ENCODE assay signal across 1 cellular context in the genomic region with DNA sequence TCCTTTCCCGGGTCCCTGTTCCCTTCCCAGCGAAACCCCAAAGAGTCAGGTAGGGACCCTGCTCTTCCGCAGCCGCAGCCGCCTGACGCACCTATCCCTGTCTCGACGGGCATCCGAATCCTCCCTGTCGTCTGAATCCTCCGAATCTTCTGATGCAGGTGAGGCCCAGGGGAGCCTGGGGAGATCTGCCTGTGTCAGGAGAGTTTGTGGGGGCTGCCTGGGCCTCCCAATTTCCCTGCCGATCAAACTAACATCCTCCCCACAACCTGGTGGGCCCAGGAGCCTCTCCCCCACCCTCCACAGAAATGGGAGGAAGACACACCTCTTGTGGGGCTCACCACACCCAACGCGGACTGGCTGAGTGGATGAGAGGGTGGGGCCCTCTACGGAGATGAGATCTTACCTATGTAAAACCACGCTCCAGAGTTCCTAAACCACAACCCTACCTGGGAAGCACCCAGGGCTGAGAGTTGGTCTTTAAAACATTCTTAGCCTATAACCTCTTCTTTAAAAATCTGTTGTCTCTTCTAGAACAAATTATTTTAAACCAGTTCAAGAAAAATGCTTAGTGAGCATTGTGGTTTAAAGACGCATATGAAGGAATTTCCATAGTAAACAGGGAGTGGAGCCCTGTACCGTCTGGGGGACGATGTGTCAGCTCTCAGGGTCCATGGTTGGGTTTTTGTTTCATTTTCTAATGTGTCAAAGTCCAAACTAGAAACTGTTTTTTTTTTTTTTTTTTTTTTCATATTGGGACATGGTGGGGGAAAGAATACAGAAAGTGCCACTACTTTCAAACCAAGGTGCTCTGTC.
TF ChIP-seq lines count a peak whose summit lies in the region.

No MANE protein-coding gene starts in this region.

TF ChIP-seq in HepG2, 621 proteins besides CTCF, POLR2A, EP300 and RAD21 (continued from another document and continues in another):
- TF ChIP-seq, protein P1, sequence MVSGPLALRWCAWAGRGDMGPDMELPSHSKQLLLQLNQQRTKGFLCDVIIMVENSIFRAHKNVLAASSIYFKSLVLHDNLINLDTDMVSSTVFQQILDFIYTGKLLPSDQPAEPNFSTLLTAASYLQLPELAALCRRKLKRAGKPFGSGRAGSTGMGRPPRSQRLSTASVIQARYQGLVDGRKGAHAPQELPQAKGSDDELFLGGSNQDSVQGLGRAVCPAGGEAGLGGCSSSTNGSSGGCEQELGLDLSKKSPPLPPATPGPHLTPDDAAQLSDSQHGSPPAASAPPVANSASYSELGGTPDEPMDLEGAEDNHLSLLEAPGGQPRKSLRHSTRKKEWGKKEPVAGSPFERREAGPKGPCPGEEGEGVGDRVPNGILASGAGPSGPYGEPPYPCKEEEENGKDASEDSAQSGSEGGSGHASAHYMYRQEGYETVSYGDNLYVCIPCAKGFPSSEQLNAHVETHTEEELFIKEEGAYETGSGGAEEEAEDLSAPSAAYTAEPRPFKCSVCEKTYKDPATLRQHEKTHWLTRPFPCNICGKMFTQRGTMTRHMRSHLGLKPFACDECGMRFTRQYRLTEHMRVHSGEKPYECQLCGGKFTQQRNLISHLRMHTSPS (CRISPR knock-in tag; IDR thresholded peaks at IDR 0.05; ENCODE audit: low read depth), result no peak
- TF ChIP-seq, protein P2, sequence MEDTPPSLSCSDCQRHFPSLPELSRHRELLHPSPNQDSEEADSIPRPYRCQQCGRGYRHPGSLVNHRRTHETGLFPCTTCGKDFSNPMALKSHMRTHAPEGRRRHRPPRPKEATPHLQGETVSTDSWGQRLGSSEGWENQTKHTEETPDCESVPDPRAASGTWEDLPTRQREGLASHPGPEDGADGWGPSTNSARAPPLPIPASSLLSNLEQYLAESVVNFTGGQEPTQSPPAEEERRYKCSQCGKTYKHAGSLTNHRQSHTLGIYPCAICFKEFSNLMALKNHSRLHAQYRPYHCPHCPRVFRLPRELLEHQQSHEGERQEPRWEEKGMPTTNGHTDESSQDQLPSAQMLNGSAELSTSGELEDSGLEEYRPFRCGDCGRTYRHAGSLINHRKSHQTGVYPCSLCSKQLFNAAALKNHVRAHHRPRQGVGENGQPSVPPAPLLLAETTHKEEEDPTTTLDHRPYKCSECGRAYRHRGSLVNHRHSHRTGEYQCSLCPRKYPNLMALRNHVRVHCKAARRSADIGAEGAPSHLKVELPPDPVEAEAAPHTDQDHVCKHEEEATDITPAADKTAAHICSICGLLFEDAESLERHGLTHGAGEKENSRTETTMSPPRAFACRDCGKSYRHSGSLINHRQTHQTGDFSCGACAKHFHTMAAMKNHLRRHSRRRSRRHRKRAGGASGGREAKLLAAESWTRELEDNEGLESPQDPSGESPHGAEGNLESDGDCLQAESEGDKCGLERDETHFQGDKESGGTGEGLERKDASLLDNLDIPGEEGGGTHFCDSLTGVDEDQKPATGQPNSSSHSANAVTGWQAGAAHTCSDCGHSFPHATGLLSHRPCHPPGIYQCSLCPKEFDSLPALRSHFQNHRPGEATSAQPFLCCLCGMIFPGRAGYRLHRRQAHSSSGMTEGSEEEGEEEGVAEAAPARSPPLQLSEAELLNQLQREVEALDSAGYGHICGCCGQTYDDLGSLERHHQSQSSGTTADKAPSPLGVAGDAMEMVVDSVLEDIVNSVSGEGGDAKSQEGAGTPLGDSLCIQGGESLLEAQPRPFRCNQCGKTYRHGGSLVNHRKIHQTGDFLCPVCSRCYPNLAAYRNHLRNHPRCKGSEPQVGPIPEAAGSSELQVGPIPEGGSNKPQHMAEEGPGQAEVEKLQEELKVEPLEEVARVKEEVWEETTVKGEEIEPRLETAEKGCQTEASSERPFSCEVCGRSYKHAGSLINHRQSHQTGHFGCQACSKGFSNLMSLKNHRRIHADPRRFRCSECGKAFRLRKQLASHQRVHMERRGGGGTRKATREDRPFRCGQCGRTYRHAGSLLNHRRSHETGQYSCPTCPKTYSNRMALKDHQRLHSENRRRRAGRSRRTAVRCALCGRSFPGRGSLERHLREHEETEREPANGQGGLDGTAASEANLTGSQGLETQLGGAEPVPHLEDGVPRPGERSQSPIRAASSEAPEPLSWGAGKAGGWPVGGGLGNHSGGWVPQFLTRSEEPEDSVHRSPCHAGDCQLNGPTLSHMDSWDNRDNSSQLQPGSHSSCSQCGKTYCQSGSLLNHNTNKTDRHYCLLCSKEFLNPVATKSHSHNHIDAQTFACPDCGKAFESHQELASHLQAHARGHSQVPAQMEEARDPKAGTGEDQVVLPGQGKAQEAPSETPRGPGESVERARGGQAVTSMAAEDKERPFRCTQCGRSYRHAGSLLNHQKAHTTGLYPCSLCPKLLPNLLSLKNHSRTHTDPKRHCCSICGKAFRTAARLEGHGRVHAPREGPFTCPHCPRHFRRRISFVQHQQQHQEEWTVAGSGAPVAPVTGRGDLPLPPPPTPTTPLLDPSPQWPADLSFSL (CRISPR knock-in tag; IDR thresholded peaks at IDR 0.05), result no peak
- TF ChIP-seq TCF7 (IDR thresholded peaks at IDR 0.05; ENCODE audit: low read depth) (no peak), DNMT1 (CRISPR knock-in tag; IDR thresholded peaks at IDR 0.05) (no peak), ESRRA (CRISPR knock-in tag; IDR thresholded peaks at IDR 0.05; ENCODE audit: low read depth) (no peak), ZNF75D (CRISPR knock-in tag; IDR thresholded peaks at IDR 0.05; ENCODE audit: borderline replicate concordance) (no peak), RARA (CRISPR knock-in tag; IDR thresholded peaks at IDR 0.05) (no peak), ZNF230 (CRISPR knock-in tag; IDR thresholded peaks at IDR 0.05) (0 out of 2 replicates have a peak, but pooled peaks have one; percentile 19)
- TF ChIP-seq, protein P3, sequence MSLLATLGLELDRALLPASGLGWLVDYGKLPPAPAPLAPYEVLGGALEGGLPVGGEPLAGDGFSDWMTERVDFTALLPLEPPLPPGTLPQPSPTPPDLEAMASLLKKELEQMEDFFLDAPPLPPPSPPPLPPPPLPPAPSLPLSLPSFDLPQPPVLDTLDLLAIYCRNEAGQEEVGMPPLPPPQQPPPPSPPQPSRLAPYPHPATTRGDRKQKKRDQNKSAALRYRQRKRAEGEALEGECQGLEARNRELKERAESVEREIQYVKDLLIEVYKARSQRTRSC (CRISPR knock-in tag; IDR thresholded peaks at IDR 0.05; ENCODE audit: low read depth), result no peak
- TF ChIP-seq, protein P4, sequence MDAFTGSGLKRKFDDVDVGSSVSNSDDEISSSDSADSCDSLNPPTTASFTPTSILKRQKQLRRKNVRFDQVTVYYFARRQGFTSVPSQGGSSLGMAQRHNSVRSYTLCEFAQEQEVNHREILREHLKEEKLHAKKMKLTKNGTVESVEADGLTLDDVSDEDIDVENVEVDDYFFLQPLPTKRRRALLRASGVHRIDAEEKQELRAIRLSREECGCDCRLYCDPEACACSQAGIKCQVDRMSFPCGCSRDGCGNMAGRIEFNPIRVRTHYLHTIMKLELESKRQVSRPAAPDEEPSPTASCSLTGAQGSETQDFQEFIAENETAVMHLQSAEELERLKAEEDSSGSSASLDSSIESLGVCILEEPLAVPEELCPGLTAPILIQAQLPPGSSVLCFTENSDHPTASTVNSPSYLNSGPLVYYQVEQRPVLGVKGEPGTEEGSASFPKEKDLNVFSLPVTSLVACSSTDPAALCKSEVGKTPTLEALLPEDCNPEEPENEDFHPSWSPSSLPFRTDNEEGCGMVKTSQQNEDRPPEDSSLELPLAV (CRISPR knock-in tag; conservative IDR thresholded peaks at IDR 0.05; ENCODE audit: low read depth), result no peak
- TF ChIP-seq, protein P5, sequence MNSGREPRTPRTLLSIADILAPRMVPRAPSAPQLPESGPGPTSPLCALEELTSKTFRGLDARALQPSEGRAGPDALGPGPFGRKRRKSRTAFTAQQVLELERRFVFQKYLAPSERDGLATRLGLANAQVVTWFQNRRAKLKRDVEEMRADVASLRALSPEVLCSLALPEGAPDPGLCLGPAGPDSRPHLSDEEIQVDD (CRISPR knock-in tag; IDR thresholded peaks at IDR 0.05; ENCODE audit: borderline replicate concordance), result 0 out of 2 replicates have a peak, but pooled peaks have one; percentile 45
- TF ChIP-seq, protein P6, sequence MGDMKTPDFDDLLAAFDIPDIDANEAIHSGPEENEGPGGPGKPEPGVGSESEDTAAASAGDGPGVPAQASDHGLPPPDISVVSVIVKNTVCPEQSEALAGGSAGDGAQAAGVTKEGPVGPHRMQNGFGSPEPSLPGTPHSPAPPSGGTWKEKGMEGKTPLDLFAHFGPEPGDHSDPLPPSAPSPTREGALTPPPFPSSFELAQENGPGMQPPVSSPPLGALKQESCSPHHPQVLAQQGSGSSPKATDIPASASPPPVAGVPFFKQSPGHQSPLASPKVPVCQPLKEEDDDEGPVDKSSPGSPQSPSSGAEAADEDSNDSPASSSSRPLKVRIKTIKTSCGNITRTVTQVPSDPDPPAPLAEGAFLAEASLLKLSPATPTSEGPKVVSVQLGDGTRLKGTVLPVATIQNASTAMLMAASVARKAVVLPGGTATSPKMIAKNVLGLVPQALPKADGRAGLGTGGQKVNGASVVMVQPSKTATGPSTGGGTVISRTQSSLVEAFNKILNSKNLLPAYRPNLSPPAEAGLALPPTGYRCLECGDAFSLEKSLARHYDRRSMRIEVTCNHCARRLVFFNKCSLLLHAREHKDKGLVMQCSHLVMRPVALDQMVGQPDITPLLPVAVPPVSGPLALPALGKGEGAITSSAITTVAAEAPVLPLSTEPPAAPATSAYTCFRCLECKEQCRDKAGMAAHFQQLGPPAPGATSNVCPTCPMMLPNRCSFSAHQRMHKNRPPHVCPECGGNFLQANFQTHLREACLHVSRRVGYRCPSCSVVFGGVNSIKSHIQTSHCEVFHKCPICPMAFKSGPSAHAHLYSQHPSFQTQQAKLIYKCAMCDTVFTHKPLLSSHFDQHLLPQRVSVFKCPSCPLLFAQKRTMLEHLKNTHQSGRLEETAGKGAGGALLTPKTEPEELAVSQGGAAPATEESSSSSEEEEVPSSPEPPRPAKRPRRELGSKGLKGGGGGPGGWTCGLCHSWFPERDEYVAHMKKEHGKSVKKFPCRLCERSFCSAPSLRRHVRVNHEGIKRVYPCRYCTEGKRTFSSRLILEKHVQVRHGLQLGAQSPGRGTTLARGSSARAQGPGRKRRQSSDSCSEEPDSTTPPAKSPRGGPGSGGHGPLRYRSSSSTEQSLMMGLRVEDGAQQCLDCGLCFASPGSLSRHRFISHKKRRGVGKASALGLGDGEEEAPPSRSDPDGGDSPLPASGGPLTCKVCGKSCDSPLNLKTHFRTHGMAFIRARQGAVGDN (CRISPR knock-in tag; IDR thresholded peaks at IDR 0.05), result peak; percentile 39
- TF ChIP-seq, protein P7, sequence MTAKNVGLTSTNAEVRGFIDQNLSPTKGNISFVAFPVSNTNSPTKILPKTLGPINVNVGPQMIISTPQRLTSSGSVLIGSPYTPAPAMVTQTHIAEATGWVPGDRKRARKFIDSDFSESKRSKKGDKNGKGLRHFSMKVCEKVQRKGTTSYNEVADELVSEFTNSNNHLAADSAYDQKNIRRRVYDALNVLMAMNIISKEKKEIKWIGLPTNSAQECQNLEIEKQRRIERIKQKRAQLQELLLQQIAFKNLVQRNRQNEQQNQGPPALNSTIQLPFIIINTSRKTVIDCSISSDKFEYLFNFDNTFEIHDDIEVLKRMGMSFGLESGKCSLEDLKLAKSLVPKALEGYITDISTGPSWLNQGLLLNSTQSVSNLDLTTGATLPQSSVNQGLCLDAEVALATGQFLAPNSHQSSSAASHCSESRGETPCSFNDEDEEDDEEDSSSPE (CRISPR knock-in tag; IDR thresholded peaks at IDR 0.05), result no peak
- TF ChIP-seq, protein P8, sequence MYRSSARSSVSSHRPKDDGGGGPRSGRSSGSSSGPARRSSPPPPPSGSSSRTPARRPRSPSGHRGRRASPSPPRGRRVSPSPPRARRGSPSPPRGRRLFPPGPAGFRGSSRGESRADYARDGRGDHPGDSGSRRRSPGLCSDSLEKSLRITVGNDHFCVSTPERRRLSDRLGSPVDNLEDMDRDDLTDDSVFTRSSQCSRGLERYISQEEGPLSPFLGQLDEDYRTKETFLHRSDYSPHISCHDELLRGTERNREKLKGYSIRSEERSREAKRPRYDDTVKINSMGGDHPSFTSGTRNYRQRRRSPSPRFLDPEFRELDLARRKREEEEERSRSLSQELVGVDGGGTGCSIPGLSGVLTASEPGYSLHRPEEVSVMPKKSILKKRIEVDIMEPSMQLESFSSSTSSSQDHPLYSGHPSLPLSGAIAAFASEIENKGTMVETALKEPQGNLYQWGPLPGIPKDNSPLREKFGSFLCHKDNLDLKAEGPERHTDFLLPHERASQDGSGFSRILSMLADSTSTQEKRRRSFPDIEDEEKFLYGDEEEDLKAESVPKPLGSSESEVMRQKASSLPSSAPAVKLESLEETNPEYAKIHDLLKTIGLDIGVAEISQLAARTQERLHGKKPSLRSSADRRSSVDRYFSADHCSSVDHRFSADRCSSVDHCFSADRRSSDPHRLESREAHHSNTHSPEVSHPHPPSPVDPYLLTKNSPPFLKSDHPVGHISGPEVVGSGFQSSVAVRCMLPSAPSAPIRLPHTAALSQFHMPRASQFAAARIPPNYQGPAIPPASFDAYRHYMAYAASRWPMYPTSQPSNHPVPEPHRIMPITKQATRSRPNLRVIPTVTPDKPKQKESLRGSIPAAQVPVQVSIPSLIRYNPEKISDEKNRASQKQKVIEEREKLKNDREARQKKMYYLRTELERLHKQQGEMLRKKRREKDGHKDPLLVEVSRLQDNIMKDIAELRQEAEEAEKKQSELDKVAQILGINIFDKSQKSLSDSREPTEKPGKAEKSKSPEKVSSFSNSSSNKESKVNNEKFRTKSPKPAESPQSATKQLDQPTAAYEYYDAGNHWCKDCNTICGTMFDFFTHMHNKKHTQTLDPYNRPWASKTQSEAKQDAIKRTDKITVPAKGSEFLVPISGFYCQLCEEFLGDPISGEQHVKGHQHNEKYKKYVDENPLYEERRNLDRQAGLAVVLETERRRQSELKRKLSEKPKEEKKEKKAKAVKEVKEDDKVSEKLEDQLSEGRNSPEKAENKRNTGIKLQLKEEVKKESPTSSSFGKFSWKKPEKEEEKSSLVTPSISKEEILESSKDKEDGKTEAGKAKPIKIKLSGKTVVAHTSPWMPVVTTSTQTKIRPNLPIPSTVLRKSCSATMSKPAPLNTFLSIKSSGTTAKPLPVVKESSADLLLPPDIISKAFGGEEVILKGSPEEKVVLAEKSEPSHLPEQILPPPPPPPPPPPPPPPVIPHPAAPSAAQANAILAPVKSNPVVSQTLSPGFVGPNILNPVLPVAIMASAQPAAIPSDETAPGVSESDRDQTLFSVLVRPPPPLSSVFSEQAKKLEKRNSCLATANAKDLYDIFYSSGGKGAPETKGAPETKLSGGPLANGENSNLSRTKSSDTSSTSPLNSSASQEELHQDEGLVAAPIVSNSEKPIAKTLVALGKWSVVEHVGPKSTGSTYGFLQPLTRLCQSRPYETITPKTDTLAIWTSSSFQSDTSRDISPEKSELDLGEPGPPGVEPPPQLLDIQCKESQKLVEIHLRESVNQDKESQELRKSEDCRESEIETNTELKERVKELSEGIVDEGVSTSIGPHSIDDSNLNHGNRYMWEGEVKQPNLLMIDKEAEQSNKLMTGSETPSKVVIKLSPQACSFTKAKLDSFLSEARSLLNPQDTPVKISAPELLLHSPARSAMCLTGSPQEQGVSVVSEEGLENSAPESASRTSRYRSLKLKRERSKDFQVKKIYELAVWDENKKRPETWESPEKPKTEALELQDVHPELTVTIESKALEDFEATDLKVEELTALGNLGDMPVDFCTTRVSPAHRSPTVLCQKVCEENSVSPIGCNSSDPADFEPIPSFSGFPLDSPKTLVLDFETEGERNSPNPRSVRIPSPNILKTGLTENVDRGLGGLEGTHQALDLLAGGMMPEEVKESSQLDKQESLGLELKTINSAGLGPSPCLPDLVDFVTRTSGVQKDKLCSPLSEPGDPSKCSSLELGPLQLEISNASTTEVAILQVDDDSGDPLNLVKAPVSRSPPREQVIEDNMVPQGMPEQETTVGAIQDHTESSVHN (CRISPR knock-in tag; IDR thresholded peaks at IDR 0.05), result no peak
